ENCODE assay signal across 14 cellular contexts in genomic region chr2:238063414-238064189, GRCh38. TPM values are rescaled to one million over a fixed set of nuclear protein-coding genes. Genes with fewer than 3 reads are reported as not detected.
DNase-seq lines count a peak whose midpoint lies in the region; ATAC-seq and TF ChIP-seq lines count a peak whose summit lies in the region.
"Had no signal": no experiment of that assay in that cellular context is flagged by ENCODE, and none has a peak within 500 bp of the region (broad histone marks: within the 10 kb centered on the region; RNA-seq: fewer than 3 reads in every experiment).

No MANE protein-coding gene starts in this region.

- H3K79me2 ChIP-seq in KMS-11 (ENCODE audit: insufficient read depth, low read depth), result 0 out of 2 replicates have a peak, but pooled peaks cover 4% of the 10 kb centered on the region

- peaks cover 60% of the 10 kb centered on the region for H3K4me1 Mint-ChIP-seq in T-helper 2 cell treated with Interferon-gamma antibody and Interleukin-4, amounts not matched to agents 5 μg/mL and 100 μg/mL, for 36 hours (ENCODE audit: low read depth)
- H3K4me1 Mint-ChIP-seq in activated naive CD8-positive, alpha-beta T cell treated with anti-CD3 and anti-CD28 coated beads, Interleukin-2, amount 50 U/mL, for 24 hours, result peaks cover 79% of the 10 kb centered on the region
- peaks cover 42% of the 10 kb centered on the region for H3K4me1 Mint-ChIP-seq in nephron

- TF ChIP-seq POLR2A in Peyer's patch (IDR thresholded peaks at IDR 0.05), result no peak

- peaks cover 46% of the 10 kb centered on the region for H3K36me3 Mint-ChIP-seq in T-helper 2 cell treated with Interferon-gamma antibody and Interleukin-4, amounts not matched to agents 5 μg/mL and 100 μg/mL, for 36 hours (ENCODE audit: low read depth)
- H3K36me3 Mint-ChIP-seq in activated naive CD8-positive, alpha-beta T cell treated with anti-CD3 and anti-CD28 coated beads, Interleukin-2, amount 50 U/mL, for 24 hours (ENCODE audit: low read depth), result peaks cover 77% of the 10 kb centered on the region
- H3K36me3 Mint-ChIP-seq in nephron (ENCODE audit: low read depth), result peaks cover 34% of the 10 kb centered on the region

- H3K4me1 ChIP-seq in KMS-11 (ENCODE audit: low read depth, poor library complexity, severe bottlenecking) (peaks cover 39% of the 10 kb centered on the region), Peyer's patch (peaks cover 0 to 29% (median 9%) of the 10 kb centered on the region in 4 donors)

- H3K27ac ChIP-seq in KMS-11, result no peak overlapping the region
- peak overlapping the region in 2 of 4 donors; percentile 25 to 48 for H3K27ac ChIP-seq in Peyer's patch
- H3K27ac ChIP-seq: upper lobe of right lung had no signal

- peaks cover 23% of the 10 kb centered on the region for H3K9me3 Mint-ChIP-seq in T-helper 2 cell treated with Interferon-gamma antibody and Interleukin-4, amounts not matched to agents 5 μg/mL and 100 μg/mL, for 36 hours
- peaks cover 25% of the 10 kb centered on the region for H3K9me3 Mint-ChIP-seq in activated naive CD8-positive, alpha-beta T cell treated with anti-CD3 and anti-CD28 coated beads, Interleukin-2, amount 50 U/mL, for 24 hours
- H3K9me3 Mint-ChIP-seq in nephron, result peaks cover 7% of the 10 kb centered on the region
- H3K9me3 Mint-ChIP-seq: effector memory CD8-positive, alpha-beta T cell had no signal

- no peaks in the 10 kb centered on the region for H3K27me3 Mint-ChIP-seq in T-helper 2 cell treated with Interferon-gamma antibody and Interleukin-4, amounts not matched to agents 5 μg/mL and 100 μg/mL, for 36 hours (ENCODE audit: low read depth)
- H3K27me3 Mint-ChIP-seq in activated naive CD8-positive, alpha-beta T cell treated with anti-CD3 and anti-CD28 coated beads, Interleukin-2, amount 50 U/mL, for 24 hours, result peaks cover 2% of the 10 kb centered on the region
- peaks cover 7% of the 10 kb centered on the region for H3K27me3 Mint-ChIP-seq in nephron (ENCODE audit: low read depth)
- H3K27me3 Mint-ChIP-seq: effector memory CD8-positive, alpha-beta T cell; stimulated activated naive B cell treated with anti-CD40 and anti-IgM and Interleukin-4, amounts not matched to agents 10 μg/mL and 1 μg/mL and 100 μg/mL, for 72 hours; T-cell had no signal

- ATAC-seq in activated naive CD8-positive, alpha-beta T cell treated with anti-CD3 and anti-CD28 coated beads, Interleukin-2, amount 50 U/mL, for 24 hours, result no peak
- ATAC-seq: effector memory CD8-positive, alpha-beta T cell; stimulated activated naive B cell treated with anti-CD40 and anti-IgM and Interleukin-4, amounts not matched to agents 10 μg/mL and 1 μg/mL and 100 μg/mL, for 72 hours; T-cell; upper lobe of right lung had no signal

- H3K4me3 ChIP-seq in KMS-11 (IDR thresholded peaks at IDR 0.05; ENCODE audit: insufficient read depth, low read depth, low read length), result no peak overlapping the region
- no peak overlapping the region for H3K4me3 ChIP-seq in Peyer's patch
- H3K4me3 ChIP-seq: upper lobe of right lung had no signal

- no peaks in the 10 kb centered on the region for H3K9me3 ChIP-seq in Peyer's patch
- H3K9me3 ChIP-seq: upper lobe of right lung had no signal

- TF ChIP-seq CTCF in KMS-11 (conservative IDR thresholded peaks at IDR 0.05; ENCODE audit: low read depth, low read length), result no peak
- TF ChIP-seq CTCF in nephron (IDR thresholded peaks at IDR 0.05; ENCODE audit: unreplicated experiment in 3 of 3), result no peak
- TF ChIP-seq CTCF in GM10248 (IDR thresholded peaks at IDR 0.05; ENCODE audit: control extremely low read depth, extremely low read depth, low read depth, missing control alignments), result no peak
- no peak for TF ChIP-seq CTCF in Peyer's patch (IDR thresholded peaks at IDR 0.05)

- H3K27me3 ChIP-seq in KMS-11 (ENCODE audit: insufficient read depth, low read depth), result no peaks in the 10 kb centered on the region
- H3K27me3 ChIP-seq in Peyer's patch, result no peaks in the 10 kb centered on the region
- H3K27me3 ChIP-seq: upper lobe of right lung had no signal

- H4K20me1 ChIP-seq in KMS-11 (ENCODE audit: insufficient read depth), result no peaks in the 10 kb centered on the region

- H3K4me2 ChIP-seq in KMS-11, result peak overlapping the region; percentile 21; the same call in 1 of the 2 replicates

- CTCF ChIA-PET in GM10248 (lab: Yijun Ruan, JAX), result interaction anchor here (0.6 kb wide), 1 partner anchor 321 kb away, joined by 3 read pairs; no protein-coding TSS in a partner anchor

- H3K4me3 Mint-ChIP-seq in T-helper 2 cell treated with Interferon-gamma antibody and Interleukin-4, amounts not matched to agents 5 μg/mL and 100 μg/mL, for 36 hours, result peak overlapping the region; percentile 10
- H3K4me3 Mint-ChIP-seq in activated naive CD8-positive, alpha-beta T cell treated with anti-CD3 and anti-CD28 coated beads, Interleukin-2, amount 50 U/mL, for 24 hours, result peak overlapping the region; percentile 94
- H3K4me3 Mint-ChIP-seq in nephron, result peak overlapping the region; percentile 73 to 85 (median 78)

- H3K9ac ChIP-seq in KMS-11, result no peak overlapping the region

- no peak for DNase-seq in T-helper 2 cell treated with Interferon-gamma antibody and Interleukin-4, amounts not matched to agents 5 μg/mL and 100 μg/mL, for 36 hours (ENCODE audit: low spot score)
- DNase-seq in T-helper 2 cell (no peak), GM10248 (ENCODE audit: extremely low spot score) (no peak), Peyer's patch (no peak)
- no peak for DNase-seq in activated naive CD8-positive, alpha-beta T cell treated with anti-CD3 and anti-CD28 coated beads, Interleukin-2, amount 50 U/mL, for 24 hours
- DNase-seq in central memory CD4-positive, alpha-beta T cell, result no peak
- DNase-seq: C1 segment of cervical spinal cord; effector memory CD8-positive, alpha-beta T cell; NCI-H1092 treated with DMSO at 0.1 percent for 48 hours; stimulated activated naive B cell treated with anti-CD40 and anti-IgM and Interleukin-4, amounts not matched to agents 10 μg/mL and 1 μg/mL and 100 μg/mL, for 72 hours; T-cell; upper lobe of right lung had no signal

- H3K36me3 ChIP-seq in KMS-11 (ENCODE audit: insufficient read depth) (no peaks in the 10 kb centered on the region), Peyer's patch (peaks cover 0 to 13% (median 0%) of the 10 kb centered on the region in 3 donors)

- no peak overlapping the region for H2AFZ ChIP-seq in KMS-11 (ENCODE audit: low read depth)

- POLR2A ChIA-PET in GM10248 (lab: Yijun Ruan, JAX), result no interaction called here

- no peak overlapping the region for H3K27ac Mint-ChIP-seq in T-helper 2 cell treated with Interferon-gamma antibody and Interleukin-4, amounts not matched to agents 5 μg/mL and 100 μg/mL, for 36 hours
- H3K27ac Mint-ChIP-seq in activated naive CD8-positive, alpha-beta T cell treated with anti-CD3 and anti-CD28 coated beads, Interleukin-2, amount 50 U/mL, for 24 hours, result peak overlapping the region; percentile 54
- peak overlapping the region; percentile 55 to 87 (median 69) for H3K27ac Mint-ChIP-seq in nephron
- H3K27ac Mint-ChIP-seq: T-cell had no signal

RNA-seq across cellular contexts. Expression of gene SCLY, which starts 2.8 kb away (rescaled TPM):
- total RNA-seq in Peyer's patch, result 10 to 100 TPM; 13.2 to 45.2 (median 24.2) TPM

RNA-seq across cellular contexts. Expression of gene ESPNL, which starts 36.5 kb away (rescaled TPM):
- 1 to 10 TPM in 1 of 4 donors, under 1 TPM in 1, not detected in 2; 0.27 to 2.5 TPM for total RNA-seq in Peyer's patch

Comparison
In these comparisons a context has a peak if more than half of its experiments do, and no peak if none do; other contexts are left out.
1. H3K4me3 Mint-ChIP-seq: peak in every context shown above with its lines; median percentile 94 in activated naive CD8-positive, alpha-beta T cell treated with anti-CD3 and anti-CD28 coated beads, Interleukin-2, amount 50 U/mL, for 24 hours; 78 in nephron; 10 in T-helper 2 cell treated with Interferon-gamma antibody and Interleukin-4, amounts not matched to agents 5 μg/mL and 100 μg/mL, for 36 hours.